In the genomic region with DNA sequence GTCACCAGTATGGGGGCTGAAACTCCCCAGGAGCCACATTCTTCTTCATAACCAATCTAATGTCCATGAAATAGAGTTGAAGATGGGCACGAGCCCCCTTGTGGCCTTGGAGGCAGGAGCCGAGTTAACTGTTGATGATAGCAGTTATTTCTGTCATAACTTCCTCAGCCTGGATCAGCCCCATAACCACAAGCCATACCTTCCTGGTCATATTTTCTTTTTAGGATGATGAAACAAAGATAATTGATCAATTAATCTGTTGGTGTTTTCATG, we compare ENCODE assay signal across 10 cellular contexts.
DNase-seq lines count a peak whose midpoint lies in the region; FAIRE-seq and TF ChIP-seq lines count a peak whose summit lies in the region.
"Had no signal": no experiment of that assay in that cellular context is flagged by ENCODE, and none has a peak within 500 bp of the region (broad histone marks: within the 10 kb centered on the region; RNA-seq: fewer than 3 reads in every experiment).

No MANE protein-coding gene starts in this region.

- TF ChIP-seq RAD21 in neural cell (conservative IDR thresholded peaks at IDR 0.05) = no peak

- TF ChIP-seq CTCF in Calu3 (IDR thresholded peaks at IDR 0.05; ENCODE audit: unreplicated experiment) = no peak
- TF ChIP-seq CTCF in neural cell (IDR thresholded peaks at IDR 0.05; ENCODE audit: poor library complexity, severe bottlenecking) = peak; percentile 25
- no peak for TF ChIP-seq CTCF in GM13977 (IDR thresholded peaks at IDR 0.05; ENCODE audit: extremely low read depth, insufficient read depth, missing control alignments)

- no peaks in the 10 kb centered on the region for H3K79me2 ChIP-seq in neural cell (replicated peaks; ENCODE audit: insufficient read depth, low read length)

- H3F3A ChIP-seq in neural cell (ENCODE audit: insufficient read depth, low read length, poor library complexity, severe bottlenecking) = no peaks in the 10 kb centered on the region

- no peaks in the 10 kb centered on the region for H3K36me3 Mint-ChIP-seq in Calu3 (ENCODE audit: insufficient read depth, unreplicated experiment)
- no peaks in the 10 kb centered on the region for H3K36me3 Mint-ChIP-seq in activated T-helper 2 cell treated with anti-CD3 and anti-CD28 coated beads, Interferon-gamma antibody, Interleukin-2, Interleukin-4, amounts not matched to agents 10 μg/mL and 5 μg/mL and 100 μg/mL, durations not matched to agents 14 hours and 24 hours and 36 hours (ENCODE audit: low read depth)

- in situ Hi-C loops in GM13977 (cut with MboI; ENCODE audit: low pct_unique_long_range_greater_than_20kb, low sequenced_read_pairs, unreplicated experiment) = no loop called here

- intact Hi-C loops in Calu3 (cut with micrococcal nuclease; ENCODE audit: unreplicated experiment) = no loop called here
- intact Hi-C loops in activated T-helper 2 cell treated with anti-CD3 and anti-CD28 coated beads, Interferon-gamma antibody, Interleukin-2, Interleukin-4, amounts not matched to agents 10 μg/mL and 5 μg/mL and 100 μg/mL, durations not matched to agents 14 hours and 24 hours and 36 hours (cut with micrococcal nuclease) = no loop called here

- H3K36me3 ChIP-seq in neural cell (ENCODE audit: insufficient read depth, low read length) = peaks cover 21% of the 10 kb centered on the region
- H3K36me3 ChIP-seq: thoracic aorta had no signal

- H3K4me2 ChIP-seq in neural cell (ENCODE audit: low read length) = no peak overlapping the region

- no peak for FAIRE-seq in GM19239 (lab: Jason Lieb, UNC)
- FAIRE-seq: TTC549 had no signal

- H4K20me1 ChIP-seq in neural cell (ENCODE audit: insufficient read depth) = no peaks in the 10 kb centered on the region

- no peak overlapping the region for H3K9ac ChIP-seq in neural cell (ENCODE audit: low read length)

- no peak overlapping the region for H3K27ac Mint-ChIP-seq in Calu3 (ENCODE audit: unreplicated experiment)
- peak overlapping the region; percentile 38 for H3K27ac Mint-ChIP-seq in activated T-helper 2 cell treated with anti-CD3 and anti-CD28 coated beads, Interferon-gamma antibody, Interleukin-2, Interleukin-4, amounts not matched to agents 10 μg/mL and 5 μg/mL and 100 μg/mL, durations not matched to agents 14 hours and 24 hours and 36 hours
- H3K27ac Mint-ChIP-seq: activated T-cell treated with anti-CD3 and anti-CD28 coated beads, Interleukin-2, amount 50 U/mL, for 72 hours had no signal

- no peak for TF ChIP-seq EP300 in neural cell (conservative IDR thresholded peaks at IDR 0.05; ENCODE audit: poor library complexity, severe bottlenecking)

- H3K27me3 ChIP-seq in neural cell (ENCODE audit: insufficient read depth, low read depth, low read length) = no peaks in the 10 kb centered on the region

- H2AFZ ChIP-seq in neural cell (ENCODE audit: low read depth, low read length) = no peak overlapping the region

- DNase-seq in Calu3 = peak; percentile 2
- DNase-seq in Jurkat, Clone E6-1 (ENCODE audit: low read depth, low spot score) = peak; percentile 7
- DNase-seq in activated T-helper 2 cell treated with anti-CD3 and anti-CD28 coated beads, Interferon-gamma antibody, Interleukin-2, Interleukin-4, amounts not matched to agents 10 μg/mL and 5 μg/mL and 100 μg/mL, durations not matched to agents 14 hours and 24 hours and 36 hours (ENCODE audit: low spot score) = no peak
- DNase-seq in GM19239 (ENCODE audit: insufficient read length, low spot score) = no peak
- no peak for DNase-seq in GM13977 (ENCODE audit: low spot score)
- no peak for DNase-seq in NCI-H1417 treated with DMSO at 0.1 percent for 48 hours (lab: John Stamatoyannopoulos, UW)

- peaks cover 55% of the 10 kb centered on the region for H3K27me3 Mint-ChIP-seq in Calu3 (ENCODE audit: unreplicated experiment)
- H3K27me3 Mint-ChIP-seq in activated T-helper 2 cell treated with anti-CD3 and anti-CD28 coated beads, Interferon-gamma antibody, Interleukin-2, Interleukin-4, amounts not matched to agents 10 μg/mL and 5 μg/mL and 100 μg/mL, durations not matched to agents 14 hours and 24 hours and 36 hours (ENCODE audit: low read depth) = peaks cover 17% of the 10 kb centered on the region

- H3K4me3 ChIP-seq in Jurkat, Clone E6-1 (ENCODE audit: low read length) = no peak overlapping the region
- H3K4me3 ChIP-seq in neural cell (ENCODE audit: low read length) = no peak overlapping the region
- H3K4me3 ChIP-seq: thoracic aorta had no signal

- no peaks in the 10 kb centered on the region for H3K4me1 Mint-ChIP-seq in Calu3 (ENCODE audit: low read depth, unreplicated experiment)
- peaks cover 21% of the 10 kb centered on the region for H3K4me1 Mint-ChIP-seq in activated T-helper 2 cell treated with anti-CD3 and anti-CD28 coated beads, Interferon-gamma antibody, Interleukin-2, Interleukin-4, amounts not matched to agents 10 μg/mL and 5 μg/mL and 100 μg/mL, durations not matched to agents 14 hours and 24 hours and 36 hours (ENCODE audit: low read depth)

- BruUV-seq in Calu3 (replicated peaks; lab: Mats Ljungman, UMichigan) = no TSS peak

- no peaks in the 10 kb centered on the region for H3K9me2 ChIP-seq in neural cell (ENCODE audit: insufficient read depth, low read length)

- H3K9me3 Mint-ChIP-seq in Calu3 (ENCODE audit: low read depth, unreplicated experiment) = no peaks in the 10 kb centered on the region
- no peaks in the 10 kb centered on the region for H3K9me3 Mint-ChIP-seq in activated T-helper 2 cell treated with anti-CD3 and anti-CD28 coated beads, Interferon-gamma antibody, Interleukin-2, Interleukin-4, amounts not matched to agents 10 μg/mL and 5 μg/mL and 100 μg/mL, durations not matched to agents 14 hours and 24 hours and 36 hours
- H3K9me3 Mint-ChIP-seq: activated T-cell treated with anti-CD3 and anti-CD28 coated beads, Interleukin-2, amount 50 U/mL, for 72 hours had no signal

- H3K9me3 ChIP-seq in neural cell (ENCODE audit: low read length) = no peaks in the 10 kb centered on the region
- H3K9me3 ChIP-seq: thoracic aorta had no signal

- CTCF ChIA-PET in Calu3 (lab: Charles Lee) = no interaction called here

- no peak overlapping the region for H3K27ac ChIP-seq in neural cell (ENCODE audit: low read length)
- H3K27ac ChIP-seq: thoracic aorta had no signal

- H3K4me3 Mint-ChIP-seq in Calu3 (ENCODE audit: low read depth, unreplicated experiment) = no peak overlapping the region
- no peak overlapping the region for H3K4me3 Mint-ChIP-seq in activated T-helper 2 cell treated with anti-CD3 and anti-CD28 coated beads, Interferon-gamma antibody, Interleukin-2, Interleukin-4, amounts not matched to agents 10 μg/mL and 5 μg/mL and 100 μg/mL, durations not matched to agents 14 hours and 24 hours and 36 hours (ENCODE audit: low read depth)

TF ChIP-seq in neural cell, 6 proteins besides CTCF, POLR2A, EP300 and RAD21:
- TF ChIP-seq TAF1 (IDR thresholded peaks at IDR 0.05; ENCODE audit: low read depth) (no peak), SMC3 (conservative IDR thresholded peaks at IDR 0.05; ENCODE audit: poor library complexity) (peak; percentile 46)
TF ChIP-seq in neural cell: peak in this region for 1.

Comparison
In these comparisons a context has a peak if more than half of its experiments do, and no peak if none do; other contexts are left out.
1. DNase-seq: peak in Calu3 (single experiment) and Jurkat, Clone E6-1 (single experiment); none in activated T-helper 2 cell treated with anti-CD3 and anti-CD28 coated beads, Interferon-gamma antibody, Interleukin-2, Interleukin-4, amounts not matched to agents 10 μg/mL and 5 μg/mL and 100 μg/mL, durations not matched to agents 14 hours and 24 hours and 36 hours (single experiment), GM19239 (single experiment), GM13977 (single experiment) and NCI-H1417 treated with DMSO at 0.1 percent for 48 hours (single experiment).